Comparison of ENCODE assay signal across 8 cellular contexts in genomic region chr11:10366568-10367331, GRCh38.
A peak's percentile ranks its signal among the peaks of the same experiment; 100 is the strongest.
DNase-seq lines count a peak whose midpoint lies in the region; ATAC-seq and TF ChIP-seq lines count a peak whose summit lies in the region.

No MANE protein-coding gene starts in this region.

- peaks cover 6% of the 10 kb centered on the region for H3K4me1 Mint-ChIP-seq in activated CD4-positive, alpha-beta memory T cell treated with anti-CD3 and anti-CD28 coated beads for 36 hours (ENCODE audit: low read depth)
- H3K4me1 Mint-ChIP-seq in endodermal cell: peaks cover 6% of the 10 kb centered on the region

- peaks cover 23% of the 10 kb centered on the region for H3K9me3 ChIP-seq in endodermal cell (ENCODE audit: control insufficient read depth, low read length)

- DNase-seq in AML-193 (lab: John Stamatoyannopoulos, UW): peak; percentile 76 to 81
- peak; percentile 99 for DNase-seq in NCI-H82 (lab: John Stamatoyannopoulos, UW)
- peak; percentile 79 for DNase-seq in activated CD4-positive, alpha-beta memory T cell treated with anti-CD3 and anti-CD28 coated beads for 36 hours
- DNase-seq in endodermal cell: peak; percentile 96
- peak; percentile 76 for DNase-seq in midbrain (lab: John Stamatoyannopoulos, UW)
- peak; percentile 22 to 55 for DNase-seq in stimulated activated CD8-positive, alpha-beta memory T cell treated with anti-CD3 and anti-CD28 coated beads, Interleukin-7, amount 100 ng/mL, for 48 hours (ENCODE audit: extremely low read depth in 1 of 2, low read depth in 1 of 2)

- no peak overlapping the region for H3K4me3 Mint-ChIP-seq in activated CD4-positive, alpha-beta memory T cell treated with anti-CD3 and anti-CD28 coated beads for 36 hours
- H3K4me3 Mint-ChIP-seq in endodermal cell: no peak overlapping the region

- H3K4me1 ChIP-seq in endodermal cell (ENCODE audit: control insufficient read depth, insufficient read depth, low read length): no peaks in the 10 kb centered on the region

- H3K36me3 Mint-ChIP-seq in activated CD4-positive, alpha-beta memory T cell treated with anti-CD3 and anti-CD28 coated beads for 36 hours: no peaks in the 10 kb centered on the region
- no peaks in the 10 kb centered on the region for H3K36me3 Mint-ChIP-seq in endodermal cell (ENCODE audit: low read depth)

- no peak overlapping the region for H3K27ac ChIP-seq in endodermal cell (ENCODE audit: low read depth, low read length)

- POLR2A ChIA-PET in activated CD4-positive, alpha-beta memory T cell treated with anti-CD3 and anti-CD28 coated beads for 36 hours (lab: Charles Lee): interaction anchor here (1.0 kb wide), 1 partner anchor 59 kb away, joined by 3 read pairs; no protein-coding TSS in a partner anchor

- no peak overlapping the region for H3K4me3 ChIP-seq in endodermal cell (ENCODE audit: low read length)

- CTCF ChIA-PET in activated CD4-positive, alpha-beta memory T cell treated with anti-CD3 and anti-CD28 coated beads for 36 hours (lab: Charles Lee): interaction anchor here (0.6 to 2.0 kb wide), 40 partner anchors 9 to 697 kb away, joined by 3 to 29 read pairs (median 4); partner anchors contain the start of gene RNF141

- intact Hi-C loops in activated CD4-positive, alpha-beta memory T cell treated with anti-CD3 and anti-CD28 coated beads for 36 hours (cut with micrococcal nuclease): loop anchor here (1.0 kb wide), 1 partner anchor 61 kb away; the partner anchor contains the start of gene ADM

- H3K27me3 Mint-ChIP-seq in activated CD4-positive, alpha-beta memory T cell treated with anti-CD3 and anti-CD28 coated beads for 36 hours: peaks cover 3% of the 10 kb centered on the region
- H3K27me3 Mint-ChIP-seq in endodermal cell (ENCODE audit: insufficient read depth): peaks cover 14% of the 10 kb centered on the region

- H3K27ac Mint-ChIP-seq in activated CD4-positive, alpha-beta memory T cell treated with anti-CD3 and anti-CD28 coated beads for 36 hours: no peak overlapping the region
- no peak overlapping the region for H3K27ac Mint-ChIP-seq in endodermal cell

- 47 to 54% methylated on average over 5 to 8 of the region's 8 CpGs for WGBS in endodermal cell (ENCODE audit: insufficient coverage in 1 of 2, insufficient read length in 1 of 2), 2 experiments

- peaks cover 4% of the 10 kb centered on the region for H3K9me3 Mint-ChIP-seq in activated CD4-positive, alpha-beta memory T cell treated with anti-CD3 and anti-CD28 coated beads for 36 hours
- peaks cover 8% of the 10 kb centered on the region for H3K9me3 Mint-ChIP-seq in endodermal cell

- ATAC-seq in GM19023 (IDR thresholded peaks at IDR 0.05; ENCODE audit: unreplicated experiment) (peak; percentile 93), HG03457 (IDR thresholded peaks at IDR 0.05; ENCODE audit: unreplicated experiment) (peak; percentile 80)

- peak; percentile 97 for TF ChIP-seq CTCF in endodermal cell (conservative IDR thresholded peaks at IDR 0.05)

- no peak overlapping the region for H3K9ac ChIP-seq in endodermal cell (ENCODE audit: extremely low read depth, low read length, poor library complexity, severe bottlenecking)

- no peaks in the 10 kb centered on the region for H3K36me3 ChIP-seq in endodermal cell (ENCODE audit: control insufficient read depth, insufficient read depth, low read length)

- no peaks in the 10 kb centered on the region for H3K27me3 ChIP-seq in endodermal cell (ENCODE audit: control insufficient read depth, insufficient read depth, low read length, poor library complexity, severe bottlenecking)

Comparison
In these comparisons a context has a peak if more than half of its experiments do, and no peak if none do; other contexts are left out.
1. DNase-seq: peak in every context shown above with its lines; median percentile 99 in NCI-H82; 96 in endodermal cell; 79 in activated CD4-positive, alpha-beta memory T cell treated with anti-CD3 and anti-CD28 coated beads for 36 hours; 78 in AML-193; 76 in midbrain; 38 in stimulated activated CD8-positive, alpha-beta memory T cell treated with anti-CD3 and anti-CD28 coated beads, Interleukin-7, amount 100 ng/mL, for 48 hours.